In genomic region chr3:11136116-11136515, GRCh38 we compare ENCODE assay signal across 1 cellular context.
TF ChIP-seq lines count a peak whose summit lies in the region.

No MANE protein-coding gene starts in this region.

TF ChIP-seq in IMR-90, 13 proteins besides CTCF, POLR2A, EP300 and RAD21 (continued from another document):
- no peak for TF ChIP-seq FOS (IDR thresholded peaks at IDR 0.05; ENCODE audit: low read depth, low read length)
- no peak for TF ChIP-seq MAFK (IDR thresholded peaks at IDR 0.05; ENCODE audit: low read depth, low read length)
- no peak for TF ChIP-seq USF2 (IDR thresholded peaks at IDR 0.05; ENCODE audit: low read depth, low read length)
- TF ChIP-seq NFE2L2 (IDR thresholded peaks at IDR 0.05; ENCODE audit: low read depth, low read length), result no peak
- TF ChIP-seq SMC3 (IDR thresholded peaks at IDR 0.05; ENCODE audit: low read depth, low read length), result no peak
- no peak for TF ChIP-seq MAZ (IDR thresholded peaks at IDR 0.05; ENCODE audit: borderline replicate concordance, low read depth, low read length)
- no peak for TF ChIP-seq CEBPB (IDR thresholded peaks at IDR 0.05; ENCODE audit: low read depth, low read length)
- no peak for TF ChIP-seq RCOR1 (IDR thresholded peaks at IDR 0.05; ENCODE audit: insufficient replicate concordance, low read length)
TF ChIP-seq in IMR-90: peak in this region for 0.
